In the genomic region with DNA sequence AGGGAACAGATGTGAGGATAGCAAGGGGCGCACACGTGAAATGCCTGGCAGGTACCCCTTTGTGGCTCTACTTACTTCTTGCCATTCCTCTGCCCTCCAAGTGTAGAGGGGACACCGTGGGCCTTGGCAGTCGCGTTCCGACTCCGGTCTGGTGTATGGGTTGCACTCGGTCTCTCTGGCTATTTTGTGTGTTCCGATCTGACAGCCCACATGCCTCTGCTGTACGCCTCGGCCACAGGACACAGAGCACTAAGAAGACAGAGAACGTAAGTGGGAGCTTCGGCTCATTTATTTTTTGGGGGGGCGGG, we compare ENCODE assay signal across 24 cellular contexts.
DNase-seq lines count a peak whose midpoint lies in the region; ATAC-seq and TF ChIP-seq lines count a peak whose summit lies in the region.
"Had no signal": no experiment of that assay in that cellular context is flagged by ENCODE, and none has a peak within 500 bp of the region (broad histone marks: within the 10 kb centered on the region; RNA-seq: fewer than 3 reads in every experiment).

No MANE protein-coding gene starts in this region.

- intact Hi-C loops in heart right ventricle (cut with DNase I), result no loop called here
- intact Hi-C loops in Right ventricle myocardium superior (cut with DNase I), result no loop called here
- intact Hi-C loops in aorta (cut with DNase I), result no loop called here

- peak in 7 of 8 donors; percentile 29 to 70 (median 56) for ATAC-seq in heart right ventricle
- ATAC-seq in Right ventricle myocardium superior (ENCODE audit: poor library complexity), result no peak
- peak; percentile 74 for ATAC-seq in aorta (ENCODE audit: low FRiP score)
- no peak for ATAC-seq in GM21447 (IDR thresholded peaks at IDR 0.05; ENCODE audit: unreplicated experiment)
- no peak for ATAC-seq in GM18517 (IDR thresholded peaks at IDR 0.05; ENCODE audit: unreplicated experiment)
- ATAC-seq: A549; activated T-helper 17 cell treated with anti-CD3 and anti-CD28 coated beads, Interleukin-2, amount 50 U/mL, for 72 hours; GM12878; naive thymus-derived CD4-positive, alpha-beta T cell; stimulated activated memory B cell treated with anti-CD40 and anti-IgM and Interleukin-4, amounts not matched to agents 10 μg/mL and 1 μg/mL and 100 μg/mL, for 72 hours; WTC11 had no signal

- no peaks in the 10 kb centered on the region for H3K27me3 ChIP-seq in heart right ventricle
- peaks cover 0 to 11% of the 10 kb centered on the region in 2 experiments for H3K27me3 ChIP-seq in mesenchymal stem cell (ENCODE audit: control insufficient read depth in 1 of 2, insufficient read depth in 1 of 2, low read length in 2 of 2)
- H3K27me3 ChIP-seq in skeletal muscle tissue (ENCODE audit: control insufficient read depth in 3 of 3, insufficient read depth in 3 of 3, low read length in 3 of 3), result no peaks in the 10 kb centered on the region
- no peaks in the 10 kb centered on the region for H3K27me3 ChIP-seq in aorta (ENCODE audit: control insufficient read depth in 1 of 2, insufficient read depth in 2 of 2, low read length in 1 of 2)
- H3K27me3 ChIP-seq: BE2C had no signal

- DNase-seq in heart right ventricle (no peak), Right ventricle myocardium superior (no peak), mesenchymal stem cell (no peak), aorta (no peak), DMS114 treated with DMSO at 0.1 percent for 48 hours (lab: John Stamatoyannopoulos, UW; ENCODE audit: unreplicated experiment) (no peak)
- DNase-seq: activated CD4-positive, alpha-beta T cell treated with anti-CD3 and anti-CD28 coated beads, Interleukin-2, amount 50 U/mL, for 4 hours; activated CD8-positive, alpha-beta memory T cell treated with anti-CD3 and anti-CD28 coated beads, Interleukin-2, amount 50 U/mL, for 4 hours; BE2C; DMS79 treated with DMSO at 0.1 percent for 48 hours; naive thymus-derived CD4-positive, alpha-beta T cell; small intestine; stimulated activated CD4-positive, alpha-beta T cell treated with anti-CD3 and anti-CD28 coated beads, Interleukin-2, amount 100 ng/mL, for 24 hours; T-helper 9 cell; trophoblast cell had no signal

- H3K4me2 ChIP-seq in mesenchymal stem cell (ENCODE audit: low read length, poor library complexity, severe bottlenecking), result no peak overlapping the region
- H3K4me2 ChIP-seq: A549, KMS-11 had no signal

- no peak for TF ChIP-seq CTCF in heart right ventricle (IDR thresholded peaks at IDR 0.05)

- no peak overlapping the region for H2BK15ac ChIP-seq in mesenchymal stem cell (ENCODE audit: low read depth, poor library complexity, severe bottlenecking)

- no peak overlapping the region for H2AFZ ChIP-seq in mesenchymal stem cell (ENCODE audit: low read depth, low read length)

- H2BK120ac ChIP-seq in mesenchymal stem cell (ENCODE audit: low read depth, low read length), result no peak overlapping the region

- H3K4me3 ChIP-seq in heart right ventricle, result peak overlapping the region in 5 of 10 donors; percentile 21 to 40 (median 30)
- H3K4me3 ChIP-seq in mesenchymal stem cell (ENCODE audit: insufficient read depth in 1 of 2, low read depth in 1 of 2, low read length in 2 of 2), result peak overlapping the region in 1 of 2 experiments; percentile 74
- H3K4me3 ChIP-seq in skeletal muscle tissue (ENCODE audit: low read length in 3 of 3), result peak overlapping the region in 2 of 3 donors; percentile 25 to 39
- H3K4me3 ChIP-seq in aorta (ENCODE audit: low read length in 2 of 2), result peak overlapping the region; percentile 24 to 27
- H3K4me3 ChIP-seq: A549, GM12878 had no signal

- H3K4me1 ChIP-seq in heart right ventricle (peaks cover 0 to 12% (median 0%) of the 10 kb centered on the region in 9 donors), mesenchymal stem cell (ENCODE audit: control insufficient read depth, insufficient read depth, low read depth, low read length) (no peaks in the 10 kb centered on the region), skeletal muscle tissue (ENCODE audit: control insufficient read depth in 3 of 3, insufficient read depth in 3 of 3, low read length in 3 of 3) (no peaks in the 10 kb centered on the region), aorta (ENCODE audit: control insufficient read depth in 1 of 2, insufficient read depth in 2 of 2, low read length in 2 of 2) (no peaks in the 10 kb centered on the region)
- H3K4me1 ChIP-seq: A549 had no signal

- no peak overlapping the region for H2AK5ac ChIP-seq in mesenchymal stem cell (ENCODE audit: low read length, severe bottlenecking)

- no peaks in the 10 kb centered on the region for H3K79me1 ChIP-seq in mesenchymal stem cell (replicated peaks; ENCODE audit: low read length, poor library complexity, severe bottlenecking)

- H3K9ac ChIP-seq in mesenchymal stem cell (ENCODE audit: low read length) (peak overlapping the region; percentile 60), skeletal muscle tissue (ENCODE audit: low read depth in 1 of 3, low read length in 3 of 3) (peak overlapping the region in 1 of 3 donors; percentile 4)
- H3K9ac ChIP-seq: KMS-11 had no signal

- no peak overlapping the region for H3K14ac ChIP-seq in mesenchymal stem cell (ENCODE audit: low read length in 2 of 2)

- H3K27ac ChIP-seq in heart right ventricle, result peak overlapping the region in 3 of 10 donors; percentile 6 to 41 (median 18)
- no peak overlapping the region for H3K27ac ChIP-seq in mesenchymal stem cell (ENCODE audit: low read length, poor library complexity, severe bottlenecking)
- no peak overlapping the region for H3K27ac ChIP-seq in skeletal muscle tissue (ENCODE audit: low read depth, low read length)
- H3K27ac ChIP-seq in aorta (ENCODE audit: low read depth in 1 of 2, low read length in 2 of 2), result peak overlapping the region in 1 of 2 donors; percentile 61
- H3K27ac ChIP-seq: A549, KMS-11, RWPE1 had no signal

- H4K91ac ChIP-seq in mesenchymal stem cell (ENCODE audit: low read length), result no peak overlapping the region

- peaks cover 0 to 75% (median 12%) of the 10 kb centered on the region in 9 donors for H3K36me3 ChIP-seq in heart right ventricle
- H3K36me3 ChIP-seq in mesenchymal stem cell (ENCODE audit: control insufficient read depth in 1 of 2, insufficient read depth in 2 of 2, low read depth in 1 of 2, low read length in 2 of 2), result peaks cover 0 to 3% of the 10 kb centered on the region in 2 experiments
- peaks cover 7 to 24% (median 13%) of the 10 kb centered on the region in 3 donors for H3K36me3 ChIP-seq in skeletal muscle tissue (ENCODE audit: control insufficient read depth in 3 of 3, insufficient read depth in 3 of 3, low read length in 3 of 3)
- peaks cover 0 to 5% of the 10 kb centered on the region in 2 donors for H3K36me3 ChIP-seq in aorta (ENCODE audit: control insufficient read depth in 1 of 2, insufficient read depth in 2 of 2, low read length in 1 of 2)

- WGBS in heart right ventricle, 2 donors, result 74 to 79% methylated on average over 14 of the region's 14 CpGs
- WGBS in mesenchymal stem cell, result 95% methylated on average over 14 of the region's 14 CpGs
- 7 to 38% methylated on average over 14 of the region's 14 CpGs for WGBS in aorta, 2 donors

- no peak overlapping the region for H2BK5ac ChIP-seq in mesenchymal stem cell (ENCODE audit: low read depth, low read length, poor library complexity, severe bottlenecking)

- no peak overlapping the region for H4K8ac ChIP-seq in mesenchymal stem cell (ENCODE audit: low read length)

- H3K9me3 ChIP-seq in heart right ventricle, result no peaks in the 10 kb centered on the region
- no peaks in the 10 kb centered on the region for H3K9me3 ChIP-seq in mesenchymal stem cell (ENCODE audit: control insufficient read depth, low read length)
- H3K9me3 ChIP-seq in skeletal muscle tissue (ENCODE audit: control insufficient read depth in 3 of 3, low read length in 3 of 3), result no peaks in the 10 kb centered on the region
- H3K9me3 ChIP-seq in aorta (ENCODE audit: control insufficient read depth, low read length), result no peaks in the 10 kb centered on the region
- H3K9me3 ChIP-seq: A549, BE2C had no signal

- no peak overlapping the region for H3K4ac ChIP-seq in mesenchymal stem cell (ENCODE audit: low read depth in 1 of 2, low read length in 2 of 2)

- H3K23ac ChIP-seq in mesenchymal stem cell (ENCODE audit: low read length in 2 of 2), result no peak overlapping the region

- no peak overlapping the region for H3K18ac ChIP-seq in mesenchymal stem cell (ENCODE audit: low read depth in 1 of 2, low read length in 2 of 2)

- H2BK12ac ChIP-seq in mesenchymal stem cell (ENCODE audit: low read length in 2 of 2), result no peak overlapping the region

Comparison
In these comparisons a context has a peak if more than half of its experiments do, and no peak if none do; other contexts are left out.
1. ATAC-seq: peak in heart right ventricle (7 of 8) and aorta (single experiment); none in Right ventricle myocardium superior (single experiment), GM21447 (single experiment) and GM18517 (single experiment).